1 cellular context compared by ENCODE assay signal in genomic region chr7:150988230-150989226, GRCh38.
TF ChIP-seq lines count a peak whose summit lies in the region.

No MANE protein-coding gene starts in this region.

TF ChIP-seq in GM12878, 131 proteins besides CTCF, POLR2A, EP300 and RAD21:
- TF ChIP-seq ZNF274 (IDR thresholded peaks at IDR 0.05; ENCODE audit: insufficient read depth, insufficient read length): no peak
- peak; percentile 52; the same call in 1 of the 2 replicates for TF ChIP-seq SMC3 (IDR thresholded peaks at IDR 0.05; ENCODE audit: borderline replicate concordance, low read length)
